ENCODE assay signal across 3 cellular contexts in genomic region chr6:67094431-67094830, GRCh38.
"Had no signal": no experiment of that assay in that cellular context is flagged by ENCODE, and none has a peak within 500 bp of the region (broad histone marks: within the 10 kb centered on the region; RNA-seq: fewer than 3 reads in every experiment).

No MANE protein-coding gene starts in this region.

- H3K4me3 ChIP-seq: GM12878 had no signal

- DNase-seq: GDM1, GF-D8 had no signal
